ENCODE assay signal across 12 cellular contexts in the genomic region with DNA sequence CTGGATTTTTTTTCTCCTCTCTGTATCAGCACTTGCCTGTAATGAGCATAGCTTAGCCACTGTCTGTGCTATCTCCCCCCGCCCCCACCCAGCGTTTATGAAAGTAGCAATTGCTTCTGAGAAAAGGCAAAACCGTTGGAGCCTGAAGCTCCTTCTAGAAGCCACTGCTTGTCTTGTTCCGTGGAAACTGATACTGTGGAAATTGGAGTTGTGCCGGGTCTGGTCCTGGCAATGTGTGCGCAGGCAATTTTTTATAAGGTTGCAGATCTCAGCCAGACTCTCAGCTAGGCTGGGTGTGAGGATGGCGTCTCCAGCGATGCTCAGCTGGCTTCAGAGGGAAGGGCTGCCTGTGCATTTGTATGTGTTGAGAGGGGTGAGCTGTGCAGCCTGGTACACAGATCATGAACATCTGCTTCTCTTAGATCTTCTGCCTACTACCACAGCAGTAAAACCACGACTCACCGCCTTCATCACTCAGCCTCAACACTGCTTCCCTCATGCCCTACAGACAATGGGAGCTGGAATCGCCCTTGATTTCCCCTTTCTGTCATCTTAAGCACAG.
DNase-seq lines count a peak whose midpoint lies in the region; ATAC-seq, FAIRE-seq and TF ChIP-seq lines count a peak whose summit lies in the region.
"Had no signal": no experiment of that assay in that cellular context is flagged by ENCODE, and none has a peak within 500 bp of the region (broad histone marks: within the 10 kb centered on the region; RNA-seq: fewer than 3 reads in every experiment).

No MANE protein-coding gene starts in this region.

- H3K9me3 Mint-ChIP-seq in progenitor cell of endocrine pancreas (ENCODE audit: low read depth) = peaks cover 9% of the 10 kb centered on the region

- no peaks in the 10 kb centered on the region for H4K20me1 ChIP-seq in OCI-LY3 (ENCODE audit: insufficient read depth, low read length)

- no peak overlapping the region for H3K27ac Mint-ChIP-seq in progenitor cell of endocrine pancreas
- H3K27ac Mint-ChIP-seq: activated naive CD8-positive, alpha-beta T cell had no signal

- no peak for FAIRE-seq in pancreas (lab: Jason Lieb, UNC)

- peak overlapping the region; percentile 77 for H3K4me2 ChIP-seq in OCI-LY3 (ENCODE audit: low read length)

- peak; percentile 59 for DNase-seq in ELR (ENCODE audit: low read depth)
- DNase-seq in foreskin fibroblast = peak; percentile 23 to 45
- DNase-seq in LoVo (ENCODE audit: low spot score) = no peak
- no peak for DNase-seq in pancreas
- DNase-seq in progenitor cell of endocrine pancreas (ENCODE audit: low spot score, unreplicated experiment) = no peak
- DNase-seq: activated CD4-positive, alpha-beta T cell treated with anti-CD3 and anti-CD28 coated beads for 48 hours; Calu3 had no signal

- intact Hi-C loops in pancreas (cut with DNase I) = no loop called here

- H3K4me3 ChIP-seq in OCI-LY3 (ENCODE audit: low read length) (peak overlapping the region; percentile 56), foreskin fibroblast (ENCODE audit: low read depth in 1 of 2, low read length in 2 of 2) (no peak overlapping the region), pancreas (no peak overlapping the region)
- H3K4me3 ChIP-seq: SJSA1 had no signal

- peak overlapping the region; percentile 66 for H2AFZ ChIP-seq in OCI-LY3 (ENCODE audit: low read depth, low read length)

- peak; percentile 56 for ATAC-seq in GM21576 (IDR thresholded peaks at IDR 0.05; ENCODE audit: unreplicated experiment)
- ATAC-seq in pancreas = no peak
- no peak for ATAC-seq in HG03565 (IDR thresholded peaks at IDR 0.05; ENCODE audit: unreplicated experiment)

- peak overlapping the region; percentile 44 for H3K9ac ChIP-seq in OCI-LY3 (ENCODE audit: low read length)

- H3K27me3 Mint-ChIP-seq in progenitor cell of endocrine pancreas = peaks cover 8% of the 10 kb centered on the region
- H3K27me3 Mint-ChIP-seq: activated naive CD8-positive, alpha-beta T cell had no signal

- TF ChIP-seq CTCF in OCI-LY3 (IDR thresholded peaks at IDR 0.05; ENCODE audit: low read depth, low read length) (no peak), foreskin fibroblast (IDR thresholded peaks at IDR 0.05; ENCODE audit: low read depth, low read length) (no peak), pancreas (IDR thresholded peaks at IDR 0.05) (no peak), progenitor cell of endocrine pancreas (IDR thresholded peaks at IDR 0.05; ENCODE audit: unreplicated experiment) (no peak)

- H3K4me1 ChIP-seq in OCI-LY3 (ENCODE audit: low read length) = peaks cover 44% of the 10 kb centered on the region
- no peaks in the 10 kb centered on the region for H3K4me1 ChIP-seq in pancreas
- H3K4me1 ChIP-seq: SJSA1 had no signal

- no peaks in the 10 kb centered on the region for H3K79me2 ChIP-seq in OCI-LY3 (ENCODE audit: low read length)

- peaks cover 11% of the 10 kb centered on the region for H3K9me3 ChIP-seq in OCI-LY3 (ENCODE audit: insufficient read depth, low read length)
- H3K9me3 ChIP-seq in pancreas = no peaks in the 10 kb centered on the region
- H3K9me3 ChIP-seq: SJSA1 had no signal

- H3K36me3 ChIP-seq in OCI-LY3 (replicated peaks; ENCODE audit: low read depth, low read length) = peaks cover 4% of the 10 kb centered on the region
- H3K36me3 ChIP-seq in pancreas = no peaks in the 10 kb centered on the region
- H3K36me3 ChIP-seq: SJSA1 had no signal

- H3K27ac ChIP-seq in OCI-LY3 (ENCODE audit: low read length) = peak overlapping the region; percentile 46
- no peak overlapping the region for H3K27ac ChIP-seq in pancreas
- H3K27ac ChIP-seq: SJSA1 had no signal

- no peak overlapping the region for H3K4me3 Mint-ChIP-seq in progenitor cell of endocrine pancreas (ENCODE audit: low read depth)
- H3K4me3 Mint-ChIP-seq: activated naive CD8-positive, alpha-beta T cell had no signal

- H3K4me1 Mint-ChIP-seq in progenitor cell of endocrine pancreas (ENCODE audit: low read depth) = no peaks in the 10 kb centered on the region

- no peaks in the 10 kb centered on the region for H3K36me3 Mint-ChIP-seq in progenitor cell of endocrine pancreas (ENCODE audit: insufficient read depth)

- WGBS in pancreas, 2 donors = 50 to 61% methylated on average over 11 of the region's 11 CpGs

- H3K27me3 ChIP-seq in OCI-LY3 (ENCODE audit: low read depth, low read length) = no peaks in the 10 kb centered on the region
- H3K27me3 ChIP-seq in pancreas = no peaks in the 10 kb centered on the region
- H3K27me3 ChIP-seq: SJSA1 had no signal

Comparison
In these comparisons a context has a peak if more than half of its experiments do, and no peak if none do; other contexts are left out.
1. DNase-seq: peak in ELR (single experiment) and foreskin fibroblast (2 of 2); none in LoVo (single experiment), pancreas (0 of 6) and progenitor cell of endocrine pancreas (single experiment).